3 cellular contexts compared by ENCODE assay signal in genomic region chr1:113057006-113057405, GRCh38.
TF ChIP-seq lines count a peak whose summit lies in the region.

No MANE protein-coding gene starts in this region.

TF ChIP-seq in SK-N-SH, 30 proteins besides CTCF, POLR2A, EP300 and RAD21 (continued from another document):
- TF ChIP-seq POLR2AphosphoS5 (IDR thresholded peaks at IDR 0.05; ENCODE audit: low read depth, low read length) (no peak), USF2 (IDR thresholded peaks at IDR 0.05; ENCODE audit: borderline replicate concordance, low read depth, low read length) (no peak), TCF12 (IDR thresholded peaks at IDR 0.05) (no peak), TEAD4 (IDR thresholded peaks at IDR 0.05; ENCODE audit: borderline replicate concordance, insufficient read depth) (no peak), IRF3 (IDR thresholded peaks at IDR 0.05; ENCODE audit: low read depth, low read length) (no peak), MXI1 (IDR thresholded peaks at IDR 0.05; ENCODE audit: low read depth, low read length) (no peak), RFX5 (IDR thresholded peaks at IDR 0.05; ENCODE audit: low read length) (no peak), YY1 (IDR thresholded peaks at IDR 0.05; ENCODE audit: low read depth) (no peak), MEF2A (IDR thresholded peaks at IDR 0.05; ENCODE audit: borderline replicate concordance, low read depth) (no peak), RXRA (IDR thresholded peaks at IDR 0.05; ENCODE audit: borderline replicate concordance, low read depth) (no peak), CHD2 (IDR thresholded peaks at IDR 0.05; ENCODE audit: low read length, partially characterized antibody) (no peak), TAF1 (IDR thresholded peaks at IDR 0.05; ENCODE audit: borderline replicate concordance, low read depth, low read length) (no peak), NFIC (IDR thresholded peaks at IDR 0.05; ENCODE audit: borderline replicate concordance) (no peak), REST (IDR thresholded peaks at IDR 0.05; ENCODE audit: low read depth, low read length) (no peak), GATA2 (CRISPR knock-in tag; IDR thresholded peaks at IDR 0.05) (no peak)

TF ChIP-seq in SK-N-SH treated with all-trans-retinoic acid at 6 μM for 48 hours, 23 proteins besides CTCF, POLR2A, EP300 and RAD21 (continued from another document):
- no peak for TF ChIP-seq ARNTL (CRISPR knock-in tag; IDR thresholded peaks at IDR 0.05; ENCODE audit: borderline replicate concordance, low read depth)
- TF ChIP-seq ZFP30 (CRISPR knock-in tag; IDR thresholded peaks at IDR 0.05) = no peak
- TF ChIP-seq ZC3H10 (CRISPR knock-in tag; IDR thresholded peaks at IDR 0.05) = no peak
- TF ChIP-seq ZNF8 (CRISPR knock-in tag; IDR thresholded peaks at IDR 0.05) = no peak
- TF ChIP-seq TOX (CRISPR knock-in tag; IDR thresholded peaks at IDR 0.05; ENCODE audit: borderline replicate concordance) = no peak
- no peak for TF ChIP-seq GLIS3 (CRISPR knock-in tag; IDR thresholded peaks at IDR 0.05)
- no peak for TF ChIP-seq CSRNP3 (CRISPR knock-in tag; IDR thresholded peaks at IDR 0.05)
- no peak for TF ChIP-seq PATZ1 (CRISPR knock-in tag; IDR thresholded peaks at IDR 0.05; ENCODE audit: borderline replicate concordance)
- no peak for TF ChIP-seq ESRRG (CRISPR knock-in tag; IDR thresholded peaks at IDR 0.05)
- TF ChIP-seq ZNF565 (CRISPR knock-in tag; conservative IDR thresholded peaks at IDR 0.05; ENCODE audit: low read depth) = no peak
- no peak for TF ChIP-seq CSDC2 (CRISPR knock-in tag; IDR thresholded peaks at IDR 0.05)
- TF ChIP-seq TSHZ2 (CRISPR knock-in tag; IDR thresholded peaks at IDR 0.05) = no peak
- TF ChIP-seq ISL1 (CRISPR knock-in tag; IDR thresholded peaks at IDR 0.05) = no peak
- TF ChIP-seq PPARA (CRISPR knock-in tag; IDR thresholded peaks at IDR 0.05; ENCODE audit: borderline replicate concordance) = no peak

TF ChIP-seq in K562, 482 proteins besides CTCF, POLR2A, EP300 and RAD21 (continued from another document):
- TF ChIP-seq ZNF586 (CRISPR knock-in tag; conservative IDR thresholded peaks at IDR 0.05) (no peak), RUNX1 (IDR thresholded peaks at IDR 0.05; ENCODE audit: low read depth) (no peak), SMARCC2 (IDR thresholded peaks at IDR 0.05; ENCODE audit: low read depth) (no peak), WHSC1 (IDR thresholded peaks at IDR 0.05; ENCODE audit: low read length) (no peak), CEBPB (tag; IDR thresholded peaks at IDR 0.05) (no peak), OTX1 (CRISPR knock-in tag; IDR thresholded peaks at IDR 0.05) (no peak), ZNF444 (CRISPR knock-in tag; IDR thresholded peaks at IDR 0.05) (no peak), ATF3 (IDR thresholded peaks at IDR 0.05) (no peak), ATF3 (CRISPR knock-in tag; conservative IDR thresholded peaks at IDR 0.05) (no peak), MYBL2 (IDR thresholded peaks at IDR 0.05; ENCODE audit: low read depth) (no peak), MYBL2 (CRISPR knock-in tag; IDR thresholded peaks at IDR 0.05; ENCODE audit: borderline replicate concordance) (no peak), PHF20 (IDR thresholded peaks at IDR 0.05; ENCODE audit: partially characterized antibody) (no peak), ZBTB11 (CRISPR knock-in tag; IDR thresholded peaks at IDR 0.05) (no peak), TFE3 (CRISPR knock-in tag; IDR thresholded peaks at IDR 0.05) (no peak)
